ENCODE assay signal across 15 cellular contexts in genomic region chr13:25214371-25215252, GRCh38. TPM values are rescaled to one million over a fixed set of nuclear protein-coding genes. Genes with fewer than 3 reads are reported as not detected.
DNase-seq lines count a peak whose midpoint lies in the region; ATAC-seq and TF ChIP-seq lines count a peak whose summit lies in the region.
"Had no signal": no experiment of that assay in that cellular context is flagged by ENCODE, and none has a peak within 500 bp of the region (broad histone marks: within the 10 kb centered on the region; RNA-seq: fewer than 3 reads in every experiment).

No MANE protein-coding gene starts in this region.

- no peak overlapping the region for H2AFZ ChIP-seq in fibroblast of lung (ENCODE audit: low read length)

- H4K20me1 ChIP-seq in fibroblast of lung (ENCODE audit: control insufficient read depth, extremely low read depth, insufficient read depth, low read length) = no peaks in the 10 kb centered on the region

- H3K27me3 ChIP-seq in fibroblast of lung (ENCODE audit: control insufficient read depth, insufficient read depth, low read length) (no peaks in the 10 kb centered on the region), mesendoderm (ENCODE audit: insufficient read depth, low read length, poor library complexity) (no peaks in the 10 kb centered on the region)

- H2BK15ac ChIP-seq in mesendoderm (replicated peaks; ENCODE audit: low read depth) = no peak overlapping the region

- no peak overlapping the region for H3K4me2 ChIP-seq in fibroblast of lung (ENCODE audit: extremely low read depth, insufficient read depth, low read length)
- H3K4me2 ChIP-seq in mesendoderm (ENCODE audit: low read length) = no peak overlapping the region

- no peak overlapping the region for H2AK5ac ChIP-seq in mesendoderm (ENCODE audit: low read length)

- H3K9ac ChIP-seq in fibroblast of lung (ENCODE audit: insufficient read depth, low read length) (no peak overlapping the region), mesendoderm (ENCODE audit: low read length) (no peak overlapping the region)

- H3K4me1 ChIP-seq in fibroblast of lung (ENCODE audit: control insufficient read depth, extremely low read depth, insufficient read depth, low read length) (no peaks in the 10 kb centered on the region), mesendoderm (ENCODE audit: control insufficient read depth, low read depth, low read length) (no peaks in the 10 kb centered on the region)
- H3K4me1 ChIP-seq: BE2C had no signal

- peak; percentile 29 for DNase-seq in AG20443 (ENCODE audit: low spot score)
- peak; percentile 5 for DNase-seq in NCI-H226
- peak; percentile 19 to 41 for DNase-seq in fibroblast of lung (ENCODE audit: low read depth in 2 of 2)
- DNase-seq in mesendoderm = peak; percentile 53
- DNase-seq in osteocyte (ENCODE audit: extremely low spot score, unreplicated experiment) = no peak
- no peak for DNase-seq in progenitor cell of endocrine pancreas (ENCODE audit: low spot score, unreplicated experiment)
- DNase-seq: activated CD4-positive, alpha-beta T cell treated with anti-CD3 and anti-CD28 coated beads, Interleukin-2, amount 10 ng/mL, durations not matched to agents 24 days and 14 days; activated effector memory CD4-positive, alpha-beta T cell treated with anti-CD3 and anti-CD28 coated beads, Interleukin-2, amount 50 U/mL, for 16 hours; BE2C; NCI-H1694 had no signal

- no peaks in the 10 kb centered on the region for H3K79me1 ChIP-seq in mesendoderm (ENCODE audit: low read length)

- no peak overlapping the region for H3K27ac ChIP-seq in fibroblast of lung (ENCODE audit: insufficient read depth, low read length)
- no peak overlapping the region for H3K27ac ChIP-seq in mesendoderm (ENCODE audit: low read depth, low read length)
- H3K27ac ChIP-seq: skin epidermis had no signal

- H4K5ac ChIP-seq in mesendoderm (ENCODE audit: low read length) = no peak overlapping the region

- no peak overlapping the region for H3K4ac ChIP-seq in mesendoderm (ENCODE audit: low read depth, low read length)

- H3K79me2 ChIP-seq in fibroblast of lung (ENCODE audit: control insufficient read depth, insufficient read depth, low read length) (no peaks in the 10 kb centered on the region), mesendoderm (ENCODE audit: control insufficient read depth, insufficient read depth, low read length) (no peaks in the 10 kb centered on the region)

- H3K18ac ChIP-seq in mesendoderm (ENCODE audit: low read length) = no peak overlapping the region

- H3K27ac Mint-ChIP-seq in osteocyte (ENCODE audit: unreplicated experiment) (no peak overlapping the region), progenitor cell of endocrine pancreas (no peak overlapping the region)
- H3K27ac Mint-ChIP-seq: activated CD4-positive, alpha-beta T cell treated with anti-CD3 and anti-CD28 coated beads, Interleukin-2, amount 10 ng/mL, durations not matched to agents 24 days and 14 days; dendritic cell treated with granulocyte-macrophage colony-stimulating factor and Interleukin-4, amounts not matched to agents 40 ng/mL and 50 ng/mL, for 4 days had no signal

- no peak for ATAC-seq in SK-N-SH treated with all-trans-retinoic acid at 6 μM for 48 hours
- ATAC-seq in HG03378 (IDR thresholded peaks at IDR 0.05; ENCODE audit: unreplicated experiment) = no peak

- WGBS in mesendoderm (ENCODE audit: extremely low coverage, insufficient coverage, low lambda C conversion rate) = no CpG with 5 or more reads among the region's 6 CpGs

- TF ChIP-seq CTCF in fibroblast of lung (conservative IDR thresholded peaks at IDR 0.05 in 1 of 2, IDR thresholded peaks at IDR 0.05 in 1 of 2; ENCODE audit: low read depth in 1 of 2, low read length in 2 of 2) (peak in 1 of 2 donors; percentile 4), osteocyte (IDR thresholded peaks at IDR 0.05) (no peak), progenitor cell of endocrine pancreas (IDR thresholded peaks at IDR 0.05; ENCODE audit: unreplicated experiment) (no peak)

- H3K23ac ChIP-seq in mesendoderm (ENCODE audit: low read length) = no peak overlapping the region

- H3K4me1 Mint-ChIP-seq in osteocyte (ENCODE audit: unreplicated experiment) = no peaks in the 10 kb centered on the region
- H3K4me1 Mint-ChIP-seq in progenitor cell of endocrine pancreas (ENCODE audit: low read depth) = peaks cover 4% of the 10 kb centered on the region

- H3K56ac ChIP-seq in mesendoderm (ENCODE audit: low read length) = no peak overlapping the region

- H3K36me3 Mint-ChIP-seq in osteocyte (ENCODE audit: unreplicated experiment) = no peaks in the 10 kb centered on the region
- H3K36me3 Mint-ChIP-seq in progenitor cell of endocrine pancreas (ENCODE audit: insufficient read depth) = no peaks in the 10 kb centered on the region

- no peak overlapping the region for H2BK5ac ChIP-seq in mesendoderm (ENCODE audit: low read length)

- H3K4me3 ChIP-seq in fibroblast of lung (replicated peaks in 1 of 4; ENCODE audit: control extremely low read depth in 1 of 4, insufficient read depth in 1 of 4, low read depth in 3 of 4, low read length in 4 of 4) (no peak overlapping the region), mesendoderm (ENCODE audit: low read length) (no peak overlapping the region)
- H3K4me3 ChIP-seq: skin epidermis had no signal

- H3K4me3 Mint-ChIP-seq in osteocyte (ENCODE audit: unreplicated experiment) (no peak overlapping the region), progenitor cell of endocrine pancreas (ENCODE audit: low read depth) (no peak overlapping the region)
- H3K4me3 Mint-ChIP-seq: activated CD4-positive, alpha-beta T cell treated with anti-CD3 and anti-CD28 coated beads, Interleukin-2, amount 10 ng/mL, durations not matched to agents 24 days and 14 days; dendritic cell treated with granulocyte-macrophage colony-stimulating factor and Interleukin-4, amounts not matched to agents 40 ng/mL and 50 ng/mL, for 4 days had no signal

- no peak overlapping the region for H4K8ac ChIP-seq in mesendoderm (ENCODE audit: low read depth, low read length)

- H3K27me3 Mint-ChIP-seq in osteocyte (ENCODE audit: unreplicated experiment) = peaks cover 17% of the 10 kb centered on the region
- H3K27me3 Mint-ChIP-seq in progenitor cell of endocrine pancreas = peaks cover 7% of the 10 kb centered on the region

- no peaks in the 10 kb centered on the region for H3K9me3 Mint-ChIP-seq in osteocyte (ENCODE audit: unreplicated experiment)
- no peaks in the 10 kb centered on the region for H3K9me3 Mint-ChIP-seq in progenitor cell of endocrine pancreas (ENCODE audit: low read depth)
- H3K9me3 Mint-ChIP-seq: activated CD4-positive, alpha-beta T cell treated with anti-CD3 and anti-CD28 coated beads, Interleukin-2, amount 10 ng/mL, durations not matched to agents 24 days and 14 days; dendritic cell treated with granulocyte-macrophage colony-stimulating factor and Interleukin-4, amounts not matched to agents 40 ng/mL and 50 ng/mL, for 4 days had no signal

- H3K9me3 ChIP-seq in fibroblast of lung (ENCODE audit: control insufficient read depth, insufficient read depth, low read depth, low read length) = no peaks in the 10 kb centered on the region
- H3K9me3 ChIP-seq: BE2C had no signal

- no peak overlapping the region for H2BK120ac ChIP-seq in mesendoderm (ENCODE audit: low read depth, low read length)

- no peaks in the 10 kb centered on the region for H3K36me3 ChIP-seq in fibroblast of lung (ENCODE audit: control insufficient read depth, insufficient read depth, low read length)
- no peaks in the 10 kb centered on the region for H3K36me3 ChIP-seq in mesendoderm (ENCODE audit: control insufficient read depth, insufficient read depth, low read length)
- H3K36me3 ChIP-seq: BE2C had no signal

TF ChIP-seq in SK-N-SH treated with all-trans-retinoic acid at 6 μM for 48 hours, 23 proteins besides CTCF, POLR2A, EP300 and RAD21:
- TF ChIP-seq CREB5 (CRISPR knock-in tag; IDR thresholded peaks at IDR 0.05; ENCODE audit: low read depth) = no peak
- no peak for TF ChIP-seq CSDC2 (CRISPR knock-in tag; IDR thresholded peaks at IDR 0.05)
- TF ChIP-seq ARNTL (CRISPR knock-in tag; IDR thresholded peaks at IDR 0.05; ENCODE audit: borderline replicate concordance, low read depth) = no peak
- no peak for TF ChIP-seq BACH2 (CRISPR knock-in tag; IDR thresholded peaks at IDR 0.05; ENCODE audit: borderline replicate concordance)
- no peak for TF ChIP-seq TOX (CRISPR knock-in tag; IDR thresholded peaks at IDR 0.05; ENCODE audit: borderline replicate concordance)
- TF ChIP-seq ZNF70 (CRISPR knock-in tag; IDR thresholded peaks at IDR 0.05) = no peak
- TF ChIP-seq TCF4 (CRISPR knock-in tag; IDR thresholded peaks at IDR 0.05; ENCODE audit: borderline replicate concordance) = no peak
- TF ChIP-seq GLIS3 (CRISPR knock-in tag; IDR thresholded peaks at IDR 0.05) = no peak
- no peak for TF ChIP-seq SNAI2 (CRISPR knock-in tag; IDR thresholded peaks at IDR 0.05)
TF ChIP-seq in SK-N-SH treated with all-trans-retinoic acid at 6 μM for 48 hours: peak in this region for 0.

RNA-seq across cellular contexts. Expression of gene AMER2, which starts 42.5 kb away (rescaled TPM):
- total RNA-seq in fibroblast of lung (under 0.01 TPM in 1 of 2 replicates, not detected in the other), osteocyte (not detected in 2 replicates), progenitor cell of endocrine pancreas (0.05 and 0.07 TPM in 2 replicates)
- polyA plus RNA-seq in fibroblast of lung = not detected in 2 replicates
- polyA plus RNA-seq in fibroblast of lung (2012) = not detected in 2 replicates
- polyA minus RNA-seq in fibroblast of lung (ENCODE audit: low replicate concordance) = not detected in 2 replicates
- polyA plus RNA-seq in mesendoderm (2013, experiment 1 of 2) = 0.10 TPM
- 0.10 TPM for polyA plus RNA-seq in mesendoderm (2013, experiment 2 of 2)
- total RNA-seq: activated CD4-positive, alpha-beta T cell treated with anti-CD3 and anti-CD28 coated beads, Interleukin-2, amount 10 ng/mL, durations not matched to agents 24 days and 14 days; mucosa of gallbladder had no signal

Comparison
In these comparisons a context has a peak if more than half of its experiments do, and no peak if none do; other contexts are left out.
1. DNase-seq: peak in AG20443 (single experiment), NCI-H226 (single experiment), fibroblast of lung (2 of 2) and mesendoderm (single experiment); none in osteocyte (single experiment) and progenitor cell of endocrine pancreas (single experiment).